ENCODE assay signal across 20 cellular contexts in the genomic region with DNA sequence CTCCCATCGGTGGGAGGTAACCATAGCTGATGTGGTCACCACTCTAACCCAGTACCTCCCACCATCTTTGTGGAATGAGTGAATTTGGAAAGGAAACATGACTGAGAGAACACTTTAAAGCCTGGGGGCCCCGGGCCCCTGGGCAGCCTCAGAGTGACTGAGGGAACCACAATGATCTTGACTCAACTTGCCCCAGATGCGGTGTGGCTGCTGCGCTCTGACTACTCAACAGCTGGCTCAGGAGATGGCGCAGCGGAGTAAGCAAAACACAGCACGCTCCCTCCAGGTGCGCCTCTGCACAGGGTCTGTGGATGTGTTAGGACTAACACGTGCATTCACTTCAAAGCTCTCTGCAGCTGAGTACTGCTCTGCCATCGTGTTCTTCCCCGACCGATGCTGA.
"Had no signal": no experiment of that assay in that cellular context is flagged by ENCODE, and none has a peak within 500 bp of the region (broad histone marks: within the 10 kb centered on the region; RNA-seq: fewer than 3 reads in every experiment).

No MANE protein-coding gene starts in this region.

- FAIRE-seq: kidney had no signal

- H3K27ac ChIP-seq: left lung, ovary, right lobe of liver, tibial nerve had no signal

- H3K36me3 Mint-ChIP-seq: T-cell had no signal

- H3K36me3 ChIP-seq: ovary, right lobe of liver had no signal

- H3K27me3 Mint-ChIP-seq: T-cell had no signal

- ATAC-seq: left lung, right lobe of liver had no signal

- H3K4me3 ChIP-seq: left lung, ovary, right lobe of liver, smooth muscle cell, tibial nerve had no signal

- H3K4me3 Mint-ChIP-seq: dendritic cell treated with granulocyte-macrophage colony-stimulating factor and Interleukin-4, amounts not matched to agents 40 ng/mL and 50 ng/mL, for 4 days; neural crest cell; T-cell had no signal

- H3K27ac Mint-ChIP-seq: activated T-helper 2 cell treated with anti-CD3 and anti-CD28 coated beads, Interferon-gamma antibody, Interleukin-2, Interleukin-4, amounts not matched to agents 10 μg/mL and 5 μg/mL and 100 μg/mL, durations not matched to agents 14 hours and 24 hours and 36 hours; dendritic cell treated with granulocyte-macrophage colony-stimulating factor and Interleukin-4, amounts not matched to agents 40 ng/mL and 50 ng/mL, for 4 days; T-cell had no signal

- H3K9me3 Mint-ChIP-seq: activated T-helper 2 cell treated with anti-CD3 and anti-CD28 coated beads, Interferon-gamma antibody, Interleukin-2, Interleukin-4, amounts not matched to agents 10 μg/mL and 5 μg/mL and 100 μg/mL, durations not matched to agents 14 hours and 24 hours and 36 hours; dendritic cell treated with granulocyte-macrophage colony-stimulating factor and Interleukin-4, amounts not matched to agents 40 ng/mL and 50 ng/mL, for 4 days; neural crest cell; T-cell had no signal

- H3K27me3 ChIP-seq: left lung, ovary, right lobe of liver, tibial nerve had no signal

- H3K9me3 ChIP-seq: left lung, ovary, right lobe of liver, SK-N-SH, tibial nerve had no signal

- DNase-seq: activated CD4-positive, alpha-beta T cell treated with anti-CD3 and anti-CD28 coated beads for 1 hour; aorta; cerebellar nuclear complex; effector memory CD4-positive, alpha-beta T cell; foreskin fibroblast; hypothalamus; kidney; mammary epithelial cell; ovary; right lobe of liver; SHP77; SK-N-SH; T-cell; T1000 had no signal
